21 cellular contexts compared by ENCODE assay signal in genomic region chr15:40286061-40286532, GRCh38. TPM values are rescaled to one million over a fixed set of nuclear protein-coding genes. Genes with fewer than 3 reads are reported as not detected.
DNase-seq lines count a peak whose midpoint lies in the region; ATAC-seq, FAIRE-seq and TF ChIP-seq lines count a peak whose summit lies in the region.
"Had no signal": no experiment of that assay in that cellular context is flagged by ENCODE, and none has a peak within 500 bp of the region (broad histone marks: within the 10 kb centered on the region; RNA-seq: fewer than 3 reads in every experiment).

No MANE protein-coding gene starts in this region.

- no peak overlapping the region for H3K56ac ChIP-seq in IMR-90 (ENCODE audit: extremely low read depth, insufficient read depth, low read length)

- TF ChIP-seq POLR2A in IMR-90 (IDR thresholded peaks at IDR 0.05; ENCODE audit: low read depth, low read length), result no peak

- ATAC-seq in IMR-90 (ENCODE audit: low read depth) (no peak), HG02938 (IDR thresholded peaks at IDR 0.05; ENCODE audit: unreplicated experiment) (no peak), esophagus mucosa (no peak)
- ATAC-seq: GM12878, mucosa of descending colon, Panc1, pancreas had no signal

- dilution Hi-C loops in IMR-90 (cut with HindIII; ENCODE audit: low sequenced_read_pairs, unreplicated experiment), result no loop called here

- no peaks in the 10 kb centered on the region for H3K79me1 ChIP-seq in IMR-90 (ENCODE audit: low read depth in 1 of 2, low read length in 2 of 2)

- H3K18ac ChIP-seq in IMR-90 (ENCODE audit: low read depth, low read length), result no peak overlapping the region

- peaks cover 18% of the 10 kb centered on the region for H3F3A ChIP-seq in smooth muscle cell (ENCODE audit: low read depth)

- H4K8ac ChIP-seq in IMR-90 (ENCODE audit: low read depth in 2 of 2, low read length in 2 of 2), result no peak overlapping the region

- H2BK5ac ChIP-seq in IMR-90 (ENCODE audit: low read depth, low read length, poor library complexity, severe bottlenecking), result no peak overlapping the region

- no peak overlapping the region for H3K4me2 ChIP-seq in IMR-90 (ENCODE audit: low read depth, low read length)
- peak overlapping the region; percentile 46 for H3K4me2 ChIP-seq in astrocyte (ENCODE audit: low read length)
- peak overlapping the region; percentile 27 for H3K4me2 ChIP-seq in hepatocyte
- H3K4me2 ChIP-seq in smooth muscle cell, result peak overlapping the region; percentile 67

- H2AFZ ChIP-seq in IMR-90 (replicated peaks; ENCODE audit: low read length, poor library complexity) (no peak overlapping the region), astrocyte (ENCODE audit: low read depth, low read length) (no peak overlapping the region), hepatocyte (no peak overlapping the region), smooth muscle cell (ENCODE audit: low read depth) (no peak overlapping the region)

- H3K9me3 ChIP-seq in IMR-90 (ENCODE audit: control insufficient read depth, insufficient read depth, low read length), result no peaks in the 10 kb centered on the region
- no peaks in the 10 kb centered on the region for H3K9me3 ChIP-seq in astrocyte (ENCODE audit: insufficient read depth, low read depth, low read length)
- H3K9me3 ChIP-seq in hepatocyte (ENCODE audit: low read depth), result no peaks in the 10 kb centered on the region
- no peaks in the 10 kb centered on the region for H3K9me3 ChIP-seq in smooth muscle cell (replicated peaks; ENCODE audit: low read depth)
- H3K9me3 ChIP-seq: BE2C, mucosa of descending colon, pancreas had no signal

- no TSS peak for BruUV-seq in IMR-90 (replicated peaks; lab: Mats Ljungman, UMichigan)

- H3K27me3 Mint-ChIP-seq in astrocyte (ENCODE audit: low read depth, unreplicated experiment), result peaks cover 30% of the 10 kb centered on the region
- peaks cover 39% of the 10 kb centered on the region for H3K27me3 Mint-ChIP-seq in mesothelial cell of epicardium (ENCODE audit: low read depth)

- H3K4me3 ChIP-seq in IMR-90 (ENCODE audit: insufficient read depth, low read depth, low read length), result no peak overlapping the region
- no peak overlapping the region for H3K4me3 ChIP-seq in astrocyte (ENCODE audit: insufficient read depth, low read depth, low read length)
- no peak overlapping the region for H3K4me3 ChIP-seq in hepatocyte
- H3K4me3 ChIP-seq in smooth muscle cell, result no peak overlapping the region
- H3K4me3 ChIP-seq: GM12878, mucosa of descending colon, pancreas had no signal

- H3K4ac ChIP-seq in IMR-90 (ENCODE audit: low read depth, low read length), result no peak overlapping the region

- CTCF ChIA-PET in IMR-90 (lab: Yijun Ruan, JAX), result interaction anchor here (1.3 kb wide), 1 partner anchor 69 kb away, joined by 3 read pairs; no protein-coding TSS in a partner anchor

- in situ Hi-C loops in IMR-90 (cut with MboI; ENCODE audit: low sequenced_read_pairs), result no loop called here

- no peak overlapping the region for H3K4me3 Mint-ChIP-seq in astrocyte (ENCODE audit: unreplicated experiment)
- no peak overlapping the region for H3K4me3 Mint-ChIP-seq in mesothelial cell of epicardium

- no peak for TF ChIP-seq CTCF in IMR-90 (conservative IDR thresholded peaks at IDR 0.05; ENCODE audit: low read depth, low read length)
- no peak for TF ChIP-seq CTCF in astrocyte (IDR thresholded peaks at IDR 0.05; ENCODE audit: insufficient read depth, low read depth, low read length)
- TF ChIP-seq CTCF in hepatocyte (IDR thresholded peaks at IDR 0.05; ENCODE audit: poor library complexity), result no peak
- TF ChIP-seq CTCF in smooth muscle cell (IDR thresholded peaks at IDR 0.05; ENCODE audit: borderline replicate concordance, insufficient read depth, poor library complexity, severe bottlenecking), result no peak
- no peak for TF ChIP-seq CTCF in mesothelial cell of epicardium (IDR thresholded peaks at IDR 0.05; ENCODE audit: unreplicated experiment)

- H4K5ac ChIP-seq in IMR-90 (ENCODE audit: low read depth, low read length), result no peak overlapping the region

- H3K27me3 ChIP-seq in IMR-90 (ENCODE audit: control insufficient read depth, insufficient read depth, low read length) (peaks cover 61% of the 10 kb centered on the region), astrocyte (ENCODE audit: insufficient read depth, low read length) (peaks cover 31% of the 10 kb centered on the region), hepatocyte (peaks cover 50% of the 10 kb centered on the region), smooth muscle cell (ENCODE audit: low read depth) (peaks cover 54% of the 10 kb centered on the region)

- H3K23ac ChIP-seq in IMR-90 (ENCODE audit: low read depth, low read length), result no peak overlapping the region

- POLR2A ChIA-PET in IMR-90 (lab: Charles Lee; ENCODE audit: unreplicated experiment), result no interaction called here

- H3K79me2 ChIP-seq in astrocyte (ENCODE audit: insufficient read depth, low read length) (no peaks in the 10 kb centered on the region), hepatocyte (no peaks in the 10 kb centered on the region), smooth muscle cell (ENCODE audit: low read depth) (no peaks in the 10 kb centered on the region)

- no peak overlapping the region for H2BK20ac ChIP-seq in IMR-90 (ENCODE audit: low read depth, low read length)

- intact Hi-C loops in IMR-90 (cut with micrococcal nuclease), result no loop called here

- H2AK9ac ChIP-seq in IMR-90 (replicated peaks; ENCODE audit: low read depth, low read length, poor library complexity), result no peak overlapping the region

- H3K9me1 ChIP-seq in IMR-90 (ENCODE audit: insufficient read depth, low read length), result no peaks in the 10 kb centered on the region

- H2BK15ac ChIP-seq in IMR-90 (ENCODE audit: low read depth, low read length), result no peak overlapping the region

- H3K36me3 ChIP-seq in IMR-90 (ENCODE audit: control insufficient read depth, insufficient read depth, low read length) (no peaks in the 10 kb centered on the region), astrocyte (ENCODE audit: insufficient read depth, low read length) (no peaks in the 10 kb centered on the region), hepatocyte (replicated peaks; ENCODE audit: insufficient read depth, low read depth) (no peaks in the 10 kb centered on the region), smooth muscle cell (ENCODE audit: low read depth) (no peaks in the 10 kb centered on the region)
- H3K36me3 ChIP-seq: BE2C, pancreas had no signal

- no peak overlapping the region for H2BK120ac ChIP-seq in IMR-90 (ENCODE audit: low read depth, low read length)

- no peak overlapping the region for H4K91ac ChIP-seq in IMR-90 (ENCODE audit: insufficient read depth, low read depth, low read length)

- no peak overlapping the region for H3K9ac ChIP-seq in IMR-90 (ENCODE audit: low read depth, low read length)
- H3K9ac ChIP-seq in astrocyte (ENCODE audit: low read length), result no peak overlapping the region
- H3K9ac ChIP-seq in smooth muscle cell (ENCODE audit: low read depth), result no peak overlapping the region

- H3K9me3 Mint-ChIP-seq in astrocyte (ENCODE audit: unreplicated experiment) (no peaks in the 10 kb centered on the region), mesothelial cell of epicardium (no peaks in the 10 kb centered on the region)

- H3K27ac ChIP-seq in IMR-90 (ENCODE audit: insufficient read depth, low read length), result no peak overlapping the region
- H3K27ac ChIP-seq in astrocyte (ENCODE audit: low read depth, low read length), result no peak overlapping the region
- H3K27ac ChIP-seq in hepatocyte, result peak overlapping the region; percentile 76
- H3K27ac ChIP-seq in smooth muscle cell (ENCODE audit: low read depth), result no peak overlapping the region
- H3K27ac ChIP-seq: pancreas had no signal

- no peaks in the 10 kb centered on the region for H3K9me2 ChIP-seq in hepatocyte (replicated peaks; ENCODE audit: insufficient read depth)

- 40% methylated on average over 1 of the region's 7 CpGs; no CpG with 5 or more reads in 1 of the 2 experiments for WGBS in IMR-90 (ENCODE audit: extremely low coverage in 2 of 2, insufficient read length in 1 of 2), 2 experiments
- WGBS in hepatocyte (ENCODE audit: low lambda C conversion rate, missing lambda C conversion rate), result 58% methylated on average over 7 of the region's 7 CpGs
- 21% methylated on average over 7 of the region's 7 CpGs for WGBS in smooth muscle cell (ENCODE audit: low lambda C conversion rate)

- no peak overlapping the region for H2AK5ac ChIP-seq in IMR-90 (ENCODE audit: low read depth, low read length)

- FAIRE-seq in astrocyte (lab: Jason Lieb, UNC), result no peak
- FAIRE-seq: GM12878, pancreas had no signal

- H3K27ac Mint-ChIP-seq in astrocyte (ENCODE audit: unreplicated experiment) (no peak overlapping the region), mesothelial cell of epicardium (no peak overlapping the region)

- TF ChIP-seq RAD21 in IMR-90 (IDR thresholded peaks at IDR 0.05; ENCODE audit: low read length), result no peak

- H3K4me1 Mint-ChIP-seq in astrocyte (ENCODE audit: low read depth, unreplicated experiment) (peaks cover 18% of the 10 kb centered on the region), mesothelial cell of epicardium (peaks cover 29% of the 10 kb centered on the region)

- H3K14ac ChIP-seq in IMR-90 (replicated peaks; ENCODE audit: low read depth, low read length), result no peak overlapping the region

- H4K20me1 ChIP-seq in IMR-90 (ENCODE audit: insufficient read depth, low read length) (no peaks in the 10 kb centered on the region), astrocyte (ENCODE audit: insufficient read depth, low read length) (no peaks in the 10 kb centered on the region), hepatocyte (ENCODE audit: insufficient read depth, poor library complexity, severe bottlenecking) (no peaks in the 10 kb centered on the region), smooth muscle cell (ENCODE audit: low read depth) (no peaks in the 10 kb centered on the region)

- DNase-seq in IMR-90, result no peak
- DNase-seq in astrocyte (ENCODE audit: low read depth), result no peak
- DNase-seq in hepatocyte (ENCODE audit: low spot score), result no peak
- no peak for DNase-seq in smooth muscle cell (lab: John Stamatoyannopoulos, UW; ENCODE audit: unreplicated experiment)
- no peak for DNase-seq in mesothelial cell of epicardium (ENCODE audit: low spot score in 2 of 2, unreplicated experiment in 2 of 2)
- DNase-seq: activated naive CD4-positive, alpha-beta T cell; BE2C; GDM1; kidney glomerular epithelial cell; mucosa of descending colon; NCI-H1417 treated with DMSO at 0.1 percent for 48 hours; NCI-H774; pancreas; stimulated activated CD4-positive, alpha-beta T cell treated with anti-CD3 and anti-CD28 coated beads, Interleukin-2, amount 100 ng/mL, for 48 hours; substantia nigra; SW 1271 had no signal

- H3K36me3 Mint-ChIP-seq in astrocyte (ENCODE audit: low read depth, unreplicated experiment) (peaks cover 2% of the 10 kb centered on the region), mesothelial cell of epicardium (no peaks in the 10 kb centered on the region)

- H3K4me1 ChIP-seq in IMR-90 (ENCODE audit: control insufficient read depth, insufficient read depth, low read length) (peaks cover 9% of the 10 kb centered on the region), astrocyte (ENCODE audit: insufficient read depth, low read length) (peaks cover 26% of the 10 kb centered on the region), hepatocyte (ENCODE audit: insufficient read depth) (peaks cover 43% of the 10 kb centered on the region), smooth muscle cell (ENCODE audit: low read depth) (peaks cover 32% of the 10 kb centered on the region)
- H3K4me1 ChIP-seq: BE2C had no signal

RNA-seq across cellular contexts. Expression of gene ANKRD63, which starts 3.2 kb away (rescaled TPM):
- total RNA-seq in IMR-90 (2012; rRNA removed) (under 0.01 TPM in 1 of 2 replicates, not detected in the other), astrocyte (not detected in 2 replicates), hepatocyte (0.30 TPM in 1 of 2 replicates, not detected in the other), smooth muscle cell (not detected in 2 replicates), mesothelial cell of epicardium (0.31 to 0.59 TPM (median 0.44 TPM) in 3 replicates), esophagus mucosa (not detected)
- polyA plus RNA-seq in IMR-90 (2012; rRNA removed) (not detected in 2 replicates), hepatocyte (0.47 and 1.2 TPM in 2 replicates), smooth muscle cell (0.15 TPM in 1 of 2 replicates, not detected in the other)
- polyA plus RNA-seq in IMR-90 (2012; cell fraction: cytosol; rRNA removed), result not detected in 2 replicates
- 0.05 TPM in 1 of 2 replicates, not detected in the other for polyA plus RNA-seq in IMR-90 (2012; cell fraction: nucleus; rRNA removed; ENCODE audit: low replicate concordance)
- total RNA-seq: GM12878, pancreas, skeletal muscle tissue had no signal
- polyA plus RNA-seq: GM12878, pancreas had no signal

RNA-seq across cellular contexts. Expression of gene PLCB2, which starts 21.6 kb away (rescaled TPM):
- total RNA-seq in IMR-90 (2012; rRNA removed), result 0.18 and 0.28 TPM in 2 replicates
- 0.87 and 1.4 TPM in 2 replicates for polyA plus RNA-seq in IMR-90 (2012; rRNA removed)
- 0.45 and 0.78 TPM in 2 replicates for polyA plus RNA-seq in IMR-90 (2012; cell fraction: cytosol; rRNA removed)
- 2.8 and 3.8 TPM in 2 replicates for polyA plus RNA-seq in IMR-90 (2012; cell fraction: nucleus; rRNA removed; ENCODE audit: low replicate concordance)
- 1.7 and 3.7 TPM in 2 replicates for total RNA-seq in astrocyte
- total RNA-seq in hepatocyte, result 1.0 and 1.7 TPM in 2 replicates
- 4.4 and 4.9 TPM in 2 replicates for polyA plus RNA-seq in hepatocyte
- total RNA-seq in smooth muscle cell, result 1.5 and 3.9 TPM in 2 replicates
- polyA plus RNA-seq in smooth muscle cell, result 1.9 TPM in 1 of 2 replicates, not detected in the other
- total RNA-seq in mesothelial cell of epicardium, result 9.8 to 11.5 TPM (median 10.7 TPM) in 3 replicates
- 4.2 TPM for total RNA-seq in esophagus mucosa

RNA-seq across cellular contexts. Expression of gene INAFM2, which starts 37.4 kb away (rescaled TPM):
- total RNA-seq in IMR-90 (2012; rRNA removed) (10.4 and 13.1 TPM in 2 replicates), astrocyte (39.2 and 41.2 TPM in 2 replicates), hepatocyte (13.7 and 14.4 TPM in 2 replicates), smooth muscle cell (28.1 and 30.4 TPM in 2 replicates), mesothelial cell of epicardium (19.2 to 23.1 TPM (median 21.9 TPM) in 3 replicates), esophagus mucosa (7.1 TPM)
- polyA plus RNA-seq in IMR-90 (2012; rRNA removed) (11.7 and 14.0 TPM in 2 replicates), hepatocyte (17.4 and 19.5 TPM in 2 replicates), smooth muscle cell (23.9 and 48.6 TPM in 2 replicates)
- polyA plus RNA-seq in IMR-90 (2012; cell fraction: cytosol; rRNA removed), result 4.2 and 6.0 TPM in 2 replicates
- polyA plus RNA-seq in IMR-90 (2012; cell fraction: nucleus; rRNA removed; ENCODE audit: low replicate concordance), result 6.6 and 18.3 TPM in 2 replicates

RNA-seq across cellular contexts. Expression of gene PAK6, which starts 47.2 kb away (rescaled TPM):
- not detected in 2 replicates for total RNA-seq in IMR-90 (2012; rRNA removed)
- polyA plus RNA-seq in IMR-90 (2012; rRNA removed), result 0.21 TPM in 1 of 2 replicates, not detected in the other
- polyA plus RNA-seq in IMR-90 (2012; cell fraction: cytosol; rRNA removed), result 0.07 TPM in 1 of 2 replicates, not detected in the other
- 0.13 and 0.14 TPM in 2 replicates for polyA plus RNA-seq in IMR-90 (2012; cell fraction: nucleus; rRNA removed; ENCODE audit: low replicate concordance)
- 0.38 and 1.1 TPM in 2 replicates for total RNA-seq in astrocyte
- 2.6 and 6.1 TPM in 2 replicates for total RNA-seq in hepatocyte
- 2.7 and 8.2 TPM in 2 replicates for polyA plus RNA-seq in hepatocyte
- total RNA-seq in smooth muscle cell, result 1.6 and 3.2 TPM in 2 replicates
- 0.29 and 2.2 TPM in 2 replicates for polyA plus RNA-seq in smooth muscle cell
- 10.1 to 11.1 TPM (median 10.2 TPM) in 3 replicates for total RNA-seq in mesothelial cell of epicardium
- total RNA-seq in esophagus mucosa, result 25.3 TPM

RNA-seq across cellular contexts. Expression of gene CCDC9B, which starts 54.6 kb away (rescaled TPM):
- total RNA-seq in IMR-90 (2012; rRNA removed) (19.7 and 30.0 TPM in 2 replicates), astrocyte (9.8 and 10.1 TPM in 2 replicates), hepatocyte (1.8 and 4.0 TPM in 2 replicates), smooth muscle cell (2.2 and 3.8 TPM in 2 replicates), mesothelial cell of epicardium (23.4 to 26.9 TPM (median 26.1 TPM) in 3 replicates), esophagus mucosa (21.3 TPM)
- polyA plus RNA-seq in IMR-90 (2012; rRNA removed) (26.0 and 30.9 TPM in 2 replicates), hepatocyte (5.3 and 7.6 TPM in 2 replicates), smooth muscle cell (0.97 and 4.7 TPM in 2 replicates)
- 7.0 and 19.7 TPM in 2 replicates for polyA plus RNA-seq in IMR-90 (2012; cell fraction: cytosol; rRNA removed)
- polyA plus RNA-seq in IMR-90 (2012; cell fraction: nucleus; rRNA removed; ENCODE audit: low replicate concordance), result 52.6 and 88.0 TPM in 2 replicates
